Comparison of ENCODE assay signal across 32 cellular contexts in the genomic region with DNA sequence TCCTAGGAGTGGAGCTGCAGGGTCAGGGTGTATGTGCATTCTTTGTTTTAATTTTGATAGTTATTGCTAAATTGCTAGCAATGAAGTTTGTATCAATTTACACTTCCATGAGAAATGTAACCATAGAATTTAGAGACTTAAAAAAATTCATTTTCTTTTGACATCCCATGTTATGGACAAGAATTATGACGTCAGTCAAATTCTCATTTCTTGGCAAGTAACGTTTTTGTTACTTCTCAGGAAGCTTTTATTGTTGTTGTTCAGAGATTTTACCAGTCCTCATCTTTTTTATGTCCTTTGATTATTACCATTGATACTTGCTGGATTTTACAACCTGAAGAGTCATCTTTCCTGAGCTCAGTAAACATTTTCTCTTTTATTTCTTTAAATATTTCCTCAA.
"Had no signal": no experiment of that assay in that cellular context is flagged by ENCODE, and none has a peak within 500 bp of the region (broad histone marks: within the 10 kb centered on the region; RNA-seq: fewer than 3 reads in every experiment).

No MANE protein-coding gene starts in this region.

- H3K4me3 ChIP-seq: neural progenitor cell, ovary, psoas muscle, skin epidermis, smooth muscle cell, spleen, suprapubic skin, testis, tibial artery, transverse colon, upper lobe of right lung, uterus had no signal

- ATAC-seq: naive thymus-derived CD4-positive, alpha-beta T cell; natural killer cell; psoas muscle; right cardiac atrium; sciatic nerve; stimulated activated memory B cell treated with anti-CD40 and anti-IgM and Interleukin-4, amounts not matched to agents 10 μg/mL and 1 μg/mL and 100 μg/mL, for 72 hours; stimulated activated naive CD8-positive, alpha-beta T cell treated with anti-CD3 and anti-CD28 coated beads, Interleukin-15, amount 100 ng/mL, for 72 hours; stimulated activated naive CD8-positive, alpha-beta T cell treated with anti-CD3 and anti-CD28 coated beads, Interleukin-15, Interleukin-2, amounts not matched to agents 100 U/mL and 50 U/mL, for 24 hours; upper lobe of right lung had no signal

- H3K9me3 ChIP-seq: ovary, psoas muscle, spleen, suprapubic skin, testis, tibial artery, transverse colon, upper lobe of right lung, uterus had no signal

- H3K9me3 Mint-ChIP-seq: neural progenitor cell; stimulated activated memory B cell treated with anti-CD40 and anti-IgM and Interleukin-4, amounts not matched to agents 10 μg/mL and 1 μg/mL and 100 μg/mL, for 72 hours; stimulated activated naive CD8-positive, alpha-beta T cell treated with anti-CD3 and anti-CD28 coated beads, Interleukin-15, amount 100 ng/mL, for 72 hours; type B pancreatic cell had no signal

- H3K9ac ChIP-seq: neural progenitor cell, parathyroid adenoma had no signal

- H3K27me3 Mint-ChIP-seq: naive thymus-derived CD4-positive, alpha-beta T cell; progenitor cell of endocrine pancreas; stimulated activated memory B cell treated with anti-CD40 and anti-IgM and Interleukin-4, amounts not matched to agents 10 μg/mL and 1 μg/mL and 100 μg/mL, for 72 hours; stimulated activated naive CD8-positive, alpha-beta T cell treated with anti-CD3 and anti-CD28 coated beads, Interleukin-15, amount 100 ng/mL, for 72 hours; type B pancreatic cell had no signal

- H3K4me1 Mint-ChIP-seq: naive thymus-derived CD4-positive, alpha-beta T cell; natural killer cell; nephron progenitor cell; neural progenitor cell; stimulated activated memory B cell treated with anti-CD40 and anti-IgM and Interleukin-4, amounts not matched to agents 10 μg/mL and 1 μg/mL and 100 μg/mL, for 72 hours; stimulated activated naive CD8-positive, alpha-beta T cell treated with anti-CD3 and anti-CD28 coated beads, Interleukin-15, amount 100 ng/mL, for 72 hours had no signal

- H3K4me3 Mint-ChIP-seq: naive thymus-derived CD4-positive, alpha-beta T cell; natural killer cell; nephron progenitor cell; neural progenitor cell; stimulated activated memory B cell treated with anti-CD40 and anti-IgM and Interleukin-4, amounts not matched to agents 10 μg/mL and 1 μg/mL and 100 μg/mL, for 72 hours; stimulated activated naive CD8-positive, alpha-beta T cell treated with anti-CD3 and anti-CD28 coated beads, Interleukin-15, amount 100 ng/mL, for 72 hours; type B pancreatic cell had no signal

- H3K36me3 ChIP-seq: neural progenitor cell, ovary, spleen, suprapubic skin, tibial artery, transverse colon, upper lobe of right lung, uterus had no signal

- H3K27ac ChIP-seq: neural progenitor cell, ovary, parathyroid adenoma, psoas muscle, skin epidermis, spleen, suprapubic skin, testis, tibial artery, transverse colon, upper lobe of right lung, uterus had no signal

- H3K4me2 ChIP-seq: neural progenitor cell, smooth muscle cell had no signal

- H3K27me3 ChIP-seq: neural progenitor cell, spleen, suprapubic skin, testis, tibial artery, transverse colon, upper lobe of right lung, uterus had no signal

- H3K27ac Mint-ChIP-seq: naive thymus-derived CD4-positive, alpha-beta T cell; natural killer cell; nephron progenitor cell; neural progenitor cell; progenitor cell of endocrine pancreas; stimulated activated memory B cell treated with anti-CD40 and anti-IgM and Interleukin-4, amounts not matched to agents 10 μg/mL and 1 μg/mL and 100 μg/mL, for 72 hours; stimulated activated naive CD8-positive, alpha-beta T cell treated with anti-CD3 and anti-CD28 coated beads, Interleukin-15, amount 100 ng/mL, for 72 hours; type B pancreatic cell had no signal

- H3K79me2 ChIP-seq: parathyroid adenoma had no signal

- H3K36me3 Mint-ChIP-seq: naive thymus-derived CD4-positive, alpha-beta T cell; natural killer cell; neural progenitor cell; stimulated activated memory B cell treated with anti-CD40 and anti-IgM and Interleukin-4, amounts not matched to agents 10 μg/mL and 1 μg/mL and 100 μg/mL, for 72 hours; type B pancreatic cell had no signal

- DNase-seq: naive thymus-derived CD4-positive, alpha-beta T cell; natural killer cell; nephron progenitor cell; occipital lobe; ovary; posterior cingulate gyrus; psoas muscle; right cardiac atrium; spleen; stimulated activated CD4-positive, alpha-beta T cell treated with anti-CD3 and anti-CD28 coated beads, Interleukin-12 subunit alpha, Interleukin-12 subunit beta, amount 100 ng/mL, for 4 hours; stimulated activated CD4-positive, alpha-beta T cell treated with anti-CD3 and anti-CD28 coated beads, Interleukin-1b, Interleukin-23, amount 100 ng/mL, for 48 hours; stimulated activated CD4-positive, alpha-beta T cell treated with anti-CD3 and anti-CD28 coated beads, Interleukin-4, amount 100 ng/mL, for 1 hour; stimulated activated CD4-positive, alpha-beta T cell treated with anti-CD3 and anti-CD28 coated beads, Interleukin-4, amount 100 ng/mL, for 4 hours; stimulated activated CD8-positive, alpha-beta memory T cell treated with anti-CD3 and anti-CD28 coated beads, Interleukin-4, amount 100 ng/mL, for 48 hours; stimulated activated naive CD4-positive, alpha-beta T cell; stimulated activated naive CD8-positive, alpha-beta T cell treated with anti-CD3 and anti-CD28 coated beads, Interleukin-15, amount 100 ng/mL, for 72 hours; stimulated activated naive CD8-positive, alpha-beta T cell treated with anti-CD3 and anti-CD28 coated beads, Interleukin-15, Interleukin-2, amounts not matched to agents 100 U/mL and 50 U/mL, for 24 hours; substantia nigra; testis; tibial artery; transverse colon; upper lobe of right lung; uterus had no signal

- H3K4me1 ChIP-seq: neural progenitor cell, parathyroid adenoma, psoas muscle, spleen, suprapubic skin, testis, tibial artery, transverse colon, upper lobe of right lung, uterus had no signal

- H2AFZ ChIP-seq: neural progenitor cell, parathyroid adenoma had no signal
